15 cellular contexts compared by ENCODE assay signal in the genomic region with DNA sequence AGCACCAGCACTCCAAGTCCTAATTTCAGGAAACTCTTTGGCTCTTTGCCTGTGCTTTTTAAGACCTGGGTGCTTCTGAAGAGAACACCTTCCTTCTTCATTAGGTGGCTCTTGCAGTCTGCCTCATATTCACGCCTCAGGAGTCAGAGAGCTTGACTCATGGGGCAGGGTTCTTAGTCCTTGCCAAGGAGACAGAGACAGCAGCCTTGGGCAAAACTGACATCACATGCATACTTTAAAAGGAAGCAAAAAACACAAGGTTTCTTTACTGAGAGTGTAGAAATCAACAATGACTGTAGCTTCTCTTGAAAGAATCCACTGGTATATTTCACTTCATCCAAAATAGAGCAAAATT.
DNase-seq lines count a peak whose midpoint lies in the region; ATAC-seq and TF ChIP-seq lines count a peak whose summit lies in the region.
"Had no signal": no experiment of that assay in that cellular context is flagged by ENCODE, and none has a peak within 500 bp of the region (broad histone marks: within the 10 kb centered on the region; RNA-seq: fewer than 3 reads in every experiment).

No MANE protein-coding gene starts in this region.

- H3K4me2 ChIP-seq in mammary epithelial cell (ENCODE audit: insufficient read depth, low read depth, low read length) (peak overlapping the region; percentile 68), hepatocyte (no peak overlapping the region)

- H3K9ac ChIP-seq in mammary epithelial cell (ENCODE audit: insufficient read depth, low read length), result peak overlapping the region; percentile 44

- TF ChIP-seq POLR2A in gastrocnemius medialis (IDR thresholded peaks at IDR 0.05) (no peak), vagina (IDR thresholded peaks at IDR 0.05) (no peak)

- H3K27me3 ChIP-seq in mammary epithelial cell (ENCODE audit: insufficient read depth, low read length), result no peaks in the 10 kb centered on the region
- no peaks in the 10 kb centered on the region for H3K27me3 ChIP-seq in hepatocyte
- no peaks in the 10 kb centered on the region for H3K27me3 ChIP-seq in gastrocnemius medialis
- H3K27me3 ChIP-seq in vagina, result no peaks in the 10 kb centered on the region
- H3K27me3 ChIP-seq: tibial nerve had no signal

- in situ Hi-C loops in mammary epithelial cell (cut with MboI; ENCODE audit: low sequenced_read_pairs in 2 of 2), result no loop called here
- in situ Hi-C loops in gastrocnemius medialis (cut with MboI; ENCODE audit: low sequenced_read_pairs in 4 of 4), result no loop called here

- POLR2A ChIA-PET in AG04449 (lab: Yijun Ruan, JAX), result interaction anchor here (0.6 kb wide), 1 partner anchor 10 kb away, joined by 5 read pairs; no protein-coding TSS in a partner anchor

- 0% methylated on average over 1 of the region's 1 CpG for WGBS in mammary epithelial cell (ENCODE audit: low coverage, missing lambda C conversion rate)
- WGBS in hepatocyte (ENCODE audit: low lambda C conversion rate, missing lambda C conversion rate), result 100% methylated on average over 1 of the region's 1 CpG

- H4K20me1 ChIP-seq in mammary epithelial cell (ENCODE audit: insufficient read depth, low read length), result no peaks in the 10 kb centered on the region
- H4K20me1 ChIP-seq in hepatocyte (ENCODE audit: insufficient read depth, poor library complexity, severe bottlenecking), result no peaks in the 10 kb centered on the region

- no peak for ATAC-seq in gastrocnemius medialis
- ATAC-seq: activated T-cell treated with anti-CD3 and anti-CD28 coated beads, Interleukin-2, amount 50 U/mL, for 4 hours had no signal

- H2AFZ ChIP-seq in mammary epithelial cell (ENCODE audit: low read depth, low read length), result peak overlapping the region; percentile 66
- no peak overlapping the region for H2AFZ ChIP-seq in hepatocyte

- no peak for TF ChIP-seq CTCF in AG04449 (IDR thresholded peaks at IDR 0.05; ENCODE audit: insufficient read depth, low read length, missing control alignments)
- TF ChIP-seq CTCF in mammary epithelial cell (conservative IDR thresholded peaks at IDR 0.05 in 1 of 2, IDR thresholded peaks at IDR 0.05 in 1 of 2; ENCODE audit: extremely low read depth in 1 of 2, insufficient read depth in 1 of 2, low read depth in 1 of 2, low read length in 2 of 2), result no peak
- no peak for TF ChIP-seq CTCF in hepatocyte (IDR thresholded peaks at IDR 0.05; ENCODE audit: poor library complexity)
- no peak for TF ChIP-seq CTCF in gastrocnemius medialis (IDR thresholded peaks at IDR 0.05 in 4 of 5, conservative IDR thresholded peaks at IDR 0.05 in 1 of 5)
- TF ChIP-seq CTCF in vagina (IDR thresholded peaks at IDR 0.05), result no peak

- H3K36me3 ChIP-seq in mammary epithelial cell (ENCODE audit: insufficient read depth, low read length) (no peaks in the 10 kb centered on the region), hepatocyte (replicated peaks; ENCODE audit: insufficient read depth, low read depth) (no peaks in the 10 kb centered on the region), gastrocnemius medialis (no peaks in the 10 kb centered on the region), vagina (no peaks in the 10 kb centered on the region)
- H3K36me3 ChIP-seq: tibial nerve had no signal

- intact Hi-C loops in mammary epithelial cell (cut with micrococcal nuclease) (loop anchor here (1.0 to 5.0 kb wide), 4 partner anchors 95 to 783 kb away; no protein-coding TSS in a partner anchor), gastrocnemius medialis (cut with DNase I; ENCODE audit: low total_unique reads) (no loop called here), vagina (cut with DNase I) (no loop called here)

- no TSS peak for BruUV-seq in mammary epithelial cell (replicated peaks; lab: Mats Ljungman, UMichigan)

- CTCF ChIA-PET in AG04449 (lab: Yijun Ruan, JAX), result interaction anchor here (1.2 to 1.5 kb wide), 3 partner anchors 81 to 1019 kb away, joined by 3 to 5 read pairs (median 3); no protein-coding TSS in a partner anchor
- CTCF ChIA-PET in mammary epithelial cell (lab: Charles Lee; ENCODE audit: low non-redundant PET), result interaction anchor here (0.7 to 0.8 kb wide), 2 partner anchors 42 to 106 kb away, joined by 3 to 5 read pairs; no protein-coding TSS in a partner anchor

- H3K4me3 ChIP-seq in AG04449 (ENCODE audit: low read depth, low read length) (no peak overlapping the region), mammary epithelial cell (replicated peaks in 1 of 3; ENCODE audit: insufficient read depth in 1 of 3, low read depth in 2 of 3, low read length in 3 of 3) (no peak overlapping the region), hepatocyte (no peak overlapping the region), gastrocnemius medialis (no peak overlapping the region), vagina (no peak overlapping the region)
- H3K4me3 ChIP-seq: lung, tibial nerve had no signal

- H3K9me2 ChIP-seq in hepatocyte (replicated peaks; ENCODE audit: insufficient read depth), result no peaks in the 10 kb centered on the region

- DNase-seq in AG04449 (ENCODE audit: low read depth, low spot score) (peak; percentile 71), HS-5 (ENCODE audit: low read depth) (peak; percentile 24), mammary epithelial cell (peak; percentile 98), hepatocyte (ENCODE audit: low spot score) (no peak), gastrocnemius medialis (no peak), RKO (ENCODE audit: low spot score) (no peak), NCI-H2081 treated with DMSO at 0.1 percent for 48 hours (lab: John Stamatoyannopoulos, UW) (no peak), vagina (ENCODE audit: extremely low spot score in 2 of 2) (no peak)
- DNase-seq: activated CD4-positive, alpha-beta T cell treated with anti-CD3 and anti-CD28 coated beads for 1 hour; activated T-cell treated with anti-CD3 and anti-CD28 coated beads, Interleukin-2, amount 50 U/mL, for 4 hours; amygdala; Kasumi-1; nucleus accumbens had no signal

- H3K4me1 ChIP-seq in mammary epithelial cell (ENCODE audit: insufficient read depth, low read length) (peaks cover 38% of the 10 kb centered on the region), hepatocyte (ENCODE audit: insufficient read depth) (peaks cover 12% of the 10 kb centered on the region), gastrocnemius medialis (no peaks in the 10 kb centered on the region), vagina (no peaks in the 10 kb centered on the region)
- H3K4me1 ChIP-seq: tibial nerve had no signal

- H3K79me2 ChIP-seq in mammary epithelial cell (ENCODE audit: insufficient read depth, low read length), result no peaks in the 10 kb centered on the region
- no peaks in the 10 kb centered on the region for H3K79me2 ChIP-seq in hepatocyte

- H3K27ac ChIP-seq in mammary epithelial cell (ENCODE audit: insufficient read depth, low read depth, low read length) (peak overlapping the region; percentile 94), hepatocyte (peak overlapping the region; percentile 33), gastrocnemius medialis (no peak overlapping the region), vagina (no peak overlapping the region)
- H3K27ac ChIP-seq: tibial nerve had no signal

- dilution Hi-C loops in mammary epithelial cell (cut with HindIII; ENCODE audit: low sequenced_read_pairs), result loop anchor here (5.0 kb wide), 1 partner anchor 85 kb away; no protein-coding TSS in a partner anchor

- no peaks in the 10 kb centered on the region for H3K9me3 ChIP-seq in mammary epithelial cell (replicated peaks; ENCODE audit: insufficient read depth, low read length)
- no peaks in the 10 kb centered on the region for H3K9me3 ChIP-seq in hepatocyte (ENCODE audit: low read depth)
- no peaks in the 10 kb centered on the region for H3K9me3 ChIP-seq in gastrocnemius medialis
- H3K9me3 ChIP-seq in vagina, result no peaks in the 10 kb centered on the region

Comparison
In these comparisons a context has a peak if more than half of its experiments do, and no peak if none do; other contexts are left out.
1. DNase-seq: peak in AG04449 (single experiment), HS-5 (single experiment) and mammary epithelial cell (single experiment); none in hepatocyte (single experiment), gastrocnemius medialis (0 of 2), RKO (single experiment), NCI-H2081 treated with DMSO at 0.1 percent for 48 hours (single experiment) and vagina (0 of 2).
2. H3K27ac ChIP-seq: peak in mammary epithelial cell (single experiment) and hepatocyte (single experiment); none in gastrocnemius medialis (0 of 4) and vagina (single experiment).